Comparison of ENCODE assay signal across 13 cellular contexts in genomic region chr15:37370938-37371337, GRCh38.
DNase-seq lines count a peak whose midpoint lies in the region; TF ChIP-seq lines count a peak whose summit lies in the region.
"Had no signal": no experiment of that assay in that cellular context is flagged by ENCODE, and none has a peak within 500 bp of the region (broad histone marks: within the 10 kb centered on the region; RNA-seq: fewer than 3 reads in every experiment).

No MANE protein-coding gene starts in this region.

- 51% methylated on average over 2 of the region's 2 CpGs for WGBS in SK-N-SH (ENCODE audit: low lambda C conversion rate)
- 46 to 66% methylated on average over 2 of the region's 2 CpGs for WGBS in esophagus squamous epithelium, 2 donors

- H3K27me3 ChIP-seq in SK-N-SH (ENCODE audit: insufficient read depth) (no peaks in the 10 kb centered on the region), neural progenitor cell (no peaks in the 10 kb centered on the region), esophagus squamous epithelium (no peaks in the 10 kb centered on the region)
- H3K27me3 ChIP-seq: BLaER1 treated with 17β-estradiol and CSF1 and Interleukin-3, amounts not matched to agents 10 nM and 100 nM had no signal

- no peak overlapping the region for H3K4me3 ChIP-seq in SK-N-SH (ENCODE audit: low read depth in 2 of 2, low read length in 1 of 2)
- no peak overlapping the region for H3K4me3 ChIP-seq in neural progenitor cell
- H3K4me3 ChIP-seq in esophagus squamous epithelium: no peak overlapping the region
- H3K4me3 ChIP-seq: BLaER1 treated with 17β-estradiol and CSF1 and Interleukin-3, amounts not matched to agents 10 nM and 100 nM; GM23248 had no signal

- CTCF ChIA-PET in SK-N-SH (lab: Yijun Ruan, JAX): interaction anchor here (0.7 to 0.9 kb wide), 2 partner anchors 11 to 23 kb away, joined by 4 to 6 read pairs; no protein-coding TSS in a partner anchor

- POLR2A ChIA-PET in SK-N-SH (lab: Yijun Ruan, JAX): no interaction called here

- H4K20me1 ChIP-seq in SK-N-SH (ENCODE audit: insufficient read depth) (no peaks in the 10 kb centered on the region), neural progenitor cell (ENCODE audit: low read depth) (no peaks in the 10 kb centered on the region)
- H4K20me1 ChIP-seq: BLaER1 treated with 17β-estradiol and CSF1 and Interleukin-3, amounts not matched to agents 10 nM and 100 nM had no signal

- DNase-seq in GDM1 (lab: John Stamatoyannopoulos, UW) (peak; percentile 1), NCI-H226 (peak; percentile 77), SK-N-SH (no peak), neural progenitor cell (ENCODE audit: low spot score) (no peak), NOMO-1 treated with DMSO at 0.1 percent for 48 hours (lab: John Stamatoyannopoulos, UW; ENCODE audit: unreplicated experiment) (no peak), esophagus squamous epithelium (lab: John Stamatoyannopoulos, UW) (no peak), NCI-H1436 treated with DMSO at 0.1 percent for 48 hours (lab: John Stamatoyannopoulos, UW) (no peak)
- DNase-seq: ACHN; CD4-positive, CD25-positive, alpha-beta regulatory T cell; DMS79; GM23248 had no signal

- no peak for TF ChIP-seq CTCF in SK-N-SH (IDR thresholded peaks at IDR 0.05)
- TF ChIP-seq CTCF in neural progenitor cell (IDR thresholded peaks at IDR 0.05): no peak
- TF ChIP-seq CTCF in esophagus squamous epithelium (IDR thresholded peaks at IDR 0.05): no peak

- H3K9me3 ChIP-seq in SK-N-SH: no peaks in the 10 kb centered on the region
- H3K9me3 ChIP-seq in neural progenitor cell (ENCODE audit: low read depth): no peaks in the 10 kb centered on the region
- no peaks in the 10 kb centered on the region for H3K9me3 ChIP-seq in esophagus squamous epithelium
- H3K9me3 ChIP-seq: BLaER1 treated with 17β-estradiol and CSF1 and Interleukin-3, amounts not matched to agents 10 nM and 100 nM had no signal

- intact Hi-C loops in esophagus squamous epithelium (cut with DNase I): no loop called here

- no peaks in the 10 kb centered on the region for H3K9me3 Mint-ChIP-seq in neural progenitor cell

- peaks cover 8% of the 10 kb centered on the region for H3K27me3 Mint-ChIP-seq in neural progenitor cell (ENCODE audit: insufficient read depth, low read depth)
- H3K27me3 Mint-ChIP-seq: CD4-positive, CD25-positive, alpha-beta regulatory T cell had no signal

- peak in 1 of 2 experiments; percentile 77; a peak in 2 of 4 replicates for TF ChIP-seq EP300 in SK-N-SH (IDR thresholded peaks at IDR 0.05; ENCODE audit: borderline replicate concordance in 1 of 2, low read depth in 1 of 2, low read length in 1 of 2)

- H3K4me3 Mint-ChIP-seq in neural progenitor cell: no peak overlapping the region
- H3K4me3 Mint-ChIP-seq: CD4-positive, CD25-positive, alpha-beta regulatory T cell had no signal

- H3K4me1 Mint-ChIP-seq in neural progenitor cell: no peaks in the 10 kb centered on the region
- H3K4me1 Mint-ChIP-seq: CD4-positive, CD25-positive, alpha-beta regulatory T cell had no signal

- no peaks in the 10 kb centered on the region for H3K9me2 ChIP-seq in SK-N-SH

- no peaks in the 10 kb centered on the region for H3K79me2 ChIP-seq in SK-N-SH (ENCODE audit: insufficient read depth)
- H3K79me2 ChIP-seq in neural progenitor cell (ENCODE audit: low read depth): no peaks in the 10 kb centered on the region

- H3K27ac ChIP-seq in SK-N-SH (ENCODE audit: low read depth in 2 of 2, low read length in 1 of 2) (peak overlapping the region in 1 of 2 experiments; percentile 97; a peak in 1 of 4 replicates), neural progenitor cell (no peak overlapping the region), esophagus squamous epithelium (no peak overlapping the region)
- H3K27ac ChIP-seq: BLaER1 treated with 17β-estradiol and CSF1 and Interleukin-3, amounts not matched to agents 10 nM and 100 nM; GM23248; HL-60 had no signal

- H3F3A ChIP-seq in SK-N-SH (replicated peaks; ENCODE audit: insufficient read depth) (no peaks in the 10 kb centered on the region), neural progenitor cell (ENCODE audit: low read depth) (no peaks in the 10 kb centered on the region)

- TF ChIP-seq POLR2A in esophagus squamous epithelium (IDR thresholded peaks at IDR 0.05): no peak

- H3K4me1 ChIP-seq in SK-N-SH (ENCODE audit: control insufficient read depth in 1 of 2, insufficient read depth in 2 of 2, low read depth in 1 of 2, low read length in 1 of 2) (peaks cover 0 to 26% of the 10 kb centered on the region in 2 experiments; a peak in 2 of 4 replicates), neural progenitor cell (no peaks in the 10 kb centered on the region), esophagus squamous epithelium (no peaks in the 10 kb centered on the region)
- H3K4me1 ChIP-seq: BLaER1 treated with 17β-estradiol and CSF1 and Interleukin-3, amounts not matched to agents 10 nM and 100 nM had no signal

- no peaks in the 10 kb centered on the region for H3K36me3 Mint-ChIP-seq in neural progenitor cell
- H3K36me3 Mint-ChIP-seq: CD4-positive, CD25-positive, alpha-beta regulatory T cell had no signal

- no peak overlapping the region for H3K9ac ChIP-seq in SK-N-SH
- no peak overlapping the region for H3K9ac ChIP-seq in neural progenitor cell
- H3K9ac ChIP-seq: BLaER1 treated with 17β-estradiol and CSF1 and Interleukin-3, amounts not matched to agents 10 nM and 100 nM; GM23248 had no signal

- H3K36me3 ChIP-seq in SK-N-SH (replicated peaks in 1 of 2; ENCODE audit: control insufficient read depth in 1 of 2, insufficient read depth in 2 of 2, low read length in 1 of 2) (no peaks in the 10 kb centered on the region), neural progenitor cell (no peaks in the 10 kb centered on the region), esophagus squamous epithelium (no peaks in the 10 kb centered on the region)
- H3K36me3 ChIP-seq: BLaER1 treated with 17β-estradiol and CSF1 and Interleukin-3, amounts not matched to agents 10 nM and 100 nM had no signal

- no peak overlapping the region for H3K27ac Mint-ChIP-seq in neural progenitor cell

- no peak overlapping the region for H2AFZ ChIP-seq in SK-N-SH (ENCODE audit: low read depth)
- H2AFZ ChIP-seq in neural progenitor cell (replicated peaks): peak overlapping the region; percentile 17
- H2AFZ ChIP-seq: GM23248 had no signal

- no peak for TF ChIP-seq RAD21 in SK-N-SH (IDR thresholded peaks at IDR 0.05; ENCODE audit: low read length)

- H3K4me2 ChIP-seq in SK-N-SH: no peak overlapping the region
- no peak overlapping the region for H3K4me2 ChIP-seq in neural progenitor cell
- H3K4me2 ChIP-seq: BLaER1 treated with 17β-estradiol and CSF1 and Interleukin-3, amounts not matched to agents 10 nM and 100 nM had no signal

TF ChIP-seq in SK-N-SH, 30 proteins besides CTCF, POLR2A, EP300 and RAD21:
- TF ChIP-seq IRF3 (IDR thresholded peaks at IDR 0.05; ENCODE audit: low read depth, low read length) (no peak), FOXJ3 (CRISPR knock-in tag; IDR thresholded peaks at IDR 0.05) (no peak), REST (IDR thresholded peaks at IDR 0.05; ENCODE audit: low read depth, low read length) (no peak), YY1 (IDR thresholded peaks at IDR 0.05; ENCODE audit: low read depth) (no peak), NRF1 (IDR thresholded peaks at IDR 0.05; ENCODE audit: low read depth, low read length) (no peak), RCOR1 (IDR thresholded peaks at IDR 0.05; ENCODE audit: low read length) (no peak), FOSL2 (IDR thresholded peaks at IDR 0.05; ENCODE audit: borderline replicate concordance, low read depth) (no peak), GATA2 (CRISPR knock-in tag; IDR thresholded peaks at IDR 0.05) (peak; percentile 88)

Comparison
In these comparisons a context has a peak if more than half of its experiments do, and no peak if none do; other contexts are left out.
1. DNase-seq: peak in GDM1 (single experiment) and NCI-H226 (single experiment); none in SK-N-SH (single experiment), neural progenitor cell (single experiment), NOMO-1 treated with DMSO at 0.1 percent for 48 hours (single experiment), esophagus squamous epithelium (single experiment) and NCI-H1436 treated with DMSO at 0.1 percent for 48 hours (single experiment).